ENCODE assay signal across 20 cellular contexts in genomic region chr7:1736826-1737225, GRCh38.
DNase-seq lines count a peak whose midpoint lies in the region; ATAC-seq, FAIRE-seq and TF ChIP-seq lines count a peak whose summit lies in the region.
"Had no signal": no experiment of that assay in that cellular context is flagged by ENCODE, and none has a peak within 500 bp of the region (broad histone marks: within the 10 kb centered on the region; RNA-seq: fewer than 3 reads in every experiment).

No MANE protein-coding gene starts in this region.

- no peak overlapping the region for H3K27ac ChIP-seq in HCT116 (ENCODE audit: low read depth, low read length)
- no peak overlapping the region for H3K27ac ChIP-seq in mesenchymal stem cell (ENCODE audit: low read length, poor library complexity, severe bottlenecking)
- H3K27ac ChIP-seq: C4-2B had no signal

- H3K27me3 Mint-ChIP-seq in WTC11 (ENCODE audit: low read depth), result no peaks in the 10 kb centered on the region
- peaks cover 27% of the 10 kb centered on the region for H3K27me3 Mint-ChIP-seq in activated CD8-positive, alpha-beta memory T cell treated with anti-CD3 and anti-CD28 coated beads, Interleukin-2, amount 10 ng/mL, durations not matched to agents 7 days and 5 days

- TF ChIP-seq CTCF in HCT116 (IDR thresholded peaks at IDR 0.05 in 2 of 3, conservative IDR thresholded peaks at IDR 0.05 in 1 of 3; ENCODE audit: borderline replicate concordance in 1 of 3, insufficient read depth in 1 of 3, low read depth in 2 of 3, low read length in 2 of 3), result no peak
- no peak for TF ChIP-seq CTCF in WTC11 (IDR thresholded peaks at IDR 0.05)

- H2AFZ ChIP-seq in HCT116 (ENCODE audit: low read depth, low read length, poor library complexity, severe bottlenecking) (no peak overlapping the region), mesenchymal stem cell (ENCODE audit: low read depth, low read length) (no peak overlapping the region)

- H3K23ac ChIP-seq in mesenchymal stem cell (ENCODE audit: low read length in 2 of 2), result no peak overlapping the region

- H3K36me3 Mint-ChIP-seq in WTC11, result no peaks in the 10 kb centered on the region
- H3K36me3 Mint-ChIP-seq in activated CD8-positive, alpha-beta memory T cell treated with anti-CD3 and anti-CD28 coated beads, Interleukin-2, amount 10 ng/mL, durations not matched to agents 7 days and 5 days, result no peaks in the 10 kb centered on the region

- H4K20me1 ChIP-seq in HCT116 (ENCODE audit: insufficient read depth), result no peaks in the 10 kb centered on the region; the same call in 1 of the 2 replicates

- CTCF ChIA-PET in HCT116 (lab: Charles Lee) (no interaction called here), WTC11 (lab: Charles Lee) (interaction anchor here (0.9 kb wide), 1 partner anchor 9 kb away, joined by 3 read pairs; no protein-coding TSS in a partner anchor)
- CTCF ChIA-PET in activated CD8-positive, alpha-beta memory T cell treated with anti-CD3 and anti-CD28 coated beads, Interleukin-2, amount 10 ng/mL, durations not matched to agents 7 days and 5 days (lab: Charles Lee), result no interaction called here

- H2BK12ac ChIP-seq in mesenchymal stem cell (ENCODE audit: low read length in 2 of 2), result no peak overlapping the region

- no peak for TF ChIP-seq POLR2A in HCT116 (IDR thresholded peaks at IDR 0.05; ENCODE audit: borderline replicate concordance, extremely low read depth, insufficient read depth, insufficient read length)

- H3K27me3 ChIP-seq in HCT116 (ENCODE audit: insufficient read depth, low read length), result peaks cover 24% of the 10 kb centered on the region; the same call in 1 of the 2 replicates
- H3K27me3 ChIP-seq in mesenchymal stem cell (ENCODE audit: control insufficient read depth in 1 of 2, insufficient read depth in 1 of 2, low read length in 2 of 2), result peaks cover 39 to 78% of the 10 kb centered on the region in 2 experiments

- H3K4me3 ChIP-seq in HCT116 (replicated peaks in 1 of 2; ENCODE audit: low read depth in 1 of 2, low read length in 2 of 2) (no peak overlapping the region), mesenchymal stem cell (ENCODE audit: insufficient read depth in 1 of 2, low read depth in 1 of 2, low read length in 2 of 2) (no peak overlapping the region)
- H3K4me3 ChIP-seq: HAP-1, K562 had no signal

- H3K36me3 ChIP-seq in HCT116 (ENCODE audit: control insufficient read depth in 1 of 2, insufficient read depth in 2 of 2, low read length in 2 of 2), result peaks cover 0 to 15% of the 10 kb centered on the region in 2 experiments; a peak in 1 of 4 replicates
- no peaks in the 10 kb centered on the region for H3K36me3 ChIP-seq in mesenchymal stem cell (ENCODE audit: control insufficient read depth in 1 of 2, insufficient read depth in 2 of 2, low read depth in 1 of 2, low read length in 2 of 2)

- no peak overlapping the region for H2BK15ac ChIP-seq in mesenchymal stem cell (ENCODE audit: low read depth, poor library complexity, severe bottlenecking)

- H3K79me1 ChIP-seq in mesenchymal stem cell (replicated peaks; ENCODE audit: low read length, poor library complexity, severe bottlenecking), result no peaks in the 10 kb centered on the region

- H4K8ac ChIP-seq in mesenchymal stem cell (ENCODE audit: low read length), result no peak overlapping the region

- H3K9me3 Mint-ChIP-seq in WTC11, result no peaks in the 10 kb centered on the region
- H3K9me3 Mint-ChIP-seq in activated CD8-positive, alpha-beta memory T cell treated with anti-CD3 and anti-CD28 coated beads, Interleukin-2, amount 10 ng/mL, durations not matched to agents 7 days and 5 days (ENCODE audit: low read depth), result no peaks in the 10 kb centered on the region
- H3K9me3 Mint-ChIP-seq: CD4-positive, alpha-beta T cell; HFFc6 had no signal

- H4K91ac ChIP-seq in mesenchymal stem cell (ENCODE audit: low read length), result no peak overlapping the region

- no peak overlapping the region for H2BK5ac ChIP-seq in mesenchymal stem cell (ENCODE audit: low read depth, low read length, poor library complexity, severe bottlenecking)

- H3K9me2 ChIP-seq in HCT116 (ENCODE audit: insufficient read depth), result no peaks in the 10 kb centered on the region

- H3K9ac ChIP-seq in HCT116 (ENCODE audit: low read length) (no peak overlapping the region), mesenchymal stem cell (ENCODE audit: low read length) (no peak overlapping the region)

- intact Hi-C loops in HCT116 (cut with micrococcal nuclease), result loop anchor here (10.0 kb wide), 1 partner anchor 162 kb away; the partner anchor contains the start of gene PSMG3

- peak; percentile 37 for FAIRE-seq in urothelium cell line (lab: Jason Lieb, UNC)
- FAIRE-seq: H1, HTR-8/SVneo, K562 had no signal

- BruUV-seq in HCT116 (replicated peaks; lab: Mats Ljungman, UMichigan), result no TSS peak

- H3K4me3 Mint-ChIP-seq in WTC11, result no peak overlapping the region
- no peak overlapping the region for H3K4me3 Mint-ChIP-seq in activated CD8-positive, alpha-beta memory T cell treated with anti-CD3 and anti-CD28 coated beads, Interleukin-2, amount 10 ng/mL, durations not matched to agents 7 days and 5 days
- H3K4me3 Mint-ChIP-seq: B cell; CD4-positive, alpha-beta T cell; HFFc6 had no signal

- ATAC-seq in HCT116 (peak; percentile 9; the same call in 1 of the 2 replicates), WTC11 (no peak), HG03095 (IDR thresholded peaks at IDR 0.05; ENCODE audit: unreplicated experiment) (no peak)
- no peak for ATAC-seq in activated CD8-positive, alpha-beta memory T cell treated with anti-CD3 and anti-CD28 coated beads, Interleukin-2, amount 10 ng/mL, durations not matched to agents 7 days and 5 days
- ATAC-seq: K562 had no signal

- H3K14ac ChIP-seq in mesenchymal stem cell (ENCODE audit: low read length in 2 of 2), result no peak overlapping the region

- WGBS in mesenchymal stem cell, result 78% methylated on average over 8 of the region's 8 CpGs

- H3K4me1 Mint-ChIP-seq in WTC11, result no peaks in the 10 kb centered on the region
- H3K4me1 Mint-ChIP-seq in activated CD8-positive, alpha-beta memory T cell treated with anti-CD3 and anti-CD28 coated beads, Interleukin-2, amount 10 ng/mL, durations not matched to agents 7 days and 5 days, result peaks cover 35% of the 10 kb centered on the region

- peaks cover 27% of the 10 kb centered on the region for H3K79me2 ChIP-seq in HCT116 (ENCODE audit: insufficient read depth, low read length)

- no peak overlapping the region for H3K4ac ChIP-seq in mesenchymal stem cell (ENCODE audit: low read depth in 1 of 2, low read length in 2 of 2)

- H3K27ac Mint-ChIP-seq in WTC11, result peak overlapping the region; percentile 72; the same call in 1 of the 2 replicates
- no peak overlapping the region for H3K27ac Mint-ChIP-seq in activated CD8-positive, alpha-beta memory T cell treated with anti-CD3 and anti-CD28 coated beads, Interleukin-2, amount 10 ng/mL, durations not matched to agents 7 days and 5 days
- H3K27ac Mint-ChIP-seq: B cell; CD4-positive, alpha-beta T cell; HFFc6 had no signal

- H2AK5ac ChIP-seq in mesenchymal stem cell (ENCODE audit: low read length, severe bottlenecking), result no peak overlapping the region

- DNase-seq in NCI-H82 (lab: John Stamatoyannopoulos, UW) (peak; percentile 62), NCI-H82 treated with DMSO at 0.1 percent for 48 hours (lab: John Stamatoyannopoulos, UW; ENCODE audit: unreplicated experiment) (no peak), HCT116 (ENCODE audit: low read depth, low spot score) (no peak), WTC11 (ENCODE audit: low spot score) (no peak), urothelium cell line (ENCODE audit: low spot score) (no peak), mesenchymal stem cell (no peak)
- DNase-seq in activated CD8-positive, alpha-beta memory T cell treated with anti-CD3 and anti-CD28 coated beads, Interleukin-2, amount 10 ng/mL, durations not matched to agents 7 days and 5 days, result no peak
- DNase-seq: 8988T; CD4-positive, alpha-beta T cell; DMS79 treated with DMSO at 0.1 percent for 48 hours; GF-D8; HFFc6; IMR-90 had no signal

- TF ChIP-seq RAD21 in HCT116 (IDR thresholded peaks at IDR 0.05; ENCODE audit: low read depth), result no peak

- RAD21 ChIA-PET in HCT116 (lab: Charles Lee; ENCODE audit: low non-redundant PET in 1 of 2, low total read pairs in 2 of 2, uncharacterized antibody in 2 of 2, unreplicated experiment in 2 of 2), result no interaction called here

- H3K9me3 ChIP-seq in HCT116 (ENCODE audit: control insufficient read depth in 1 of 2, insufficient read depth in 1 of 2, low read depth in 1 of 2, low read length in 2 of 2), result no peaks in the 10 kb centered on the region
- H3K9me3 ChIP-seq in mesenchymal stem cell (ENCODE audit: control insufficient read depth, low read length), result no peaks in the 10 kb centered on the region
- H3K9me3 ChIP-seq: HAP-1 had no signal

- peaks cover 5 to 20% of the 10 kb centered on the region in 2 experiments; a peak in 1 of 4 replicates for H3K4me1 ChIP-seq in HCT116 (ENCODE audit: control insufficient read depth in 1 of 2, insufficient read depth in 2 of 2, low read length in 2 of 2)
- peaks cover 2% of the 10 kb centered on the region for H3K4me1 ChIP-seq in mesenchymal stem cell (ENCODE audit: control insufficient read depth, insufficient read depth, low read depth, low read length)

- POLR2A ChIA-PET in HCT116 (lab: Charles Lee), result no interaction called here
- POLR2A ChIA-PET in WTC11 (lab: Charles Lee), result no interaction called here

- H3K4me2 ChIP-seq in HCT116 (ENCODE audit: low read length), result no peak overlapping the region
- H3K4me2 ChIP-seq in mesenchymal stem cell (ENCODE audit: low read length, poor library complexity, severe bottlenecking), result no peak overlapping the region

- H3K18ac ChIP-seq in mesenchymal stem cell (ENCODE audit: low read depth in 1 of 2, low read length in 2 of 2), result no peak overlapping the region

- no peak overlapping the region for H2BK120ac ChIP-seq in mesenchymal stem cell (ENCODE audit: low read depth, low read length)

TF ChIP-seq in HCT116, 20 proteins besides CTCF, POLR2A, EP300 and RAD21 (continues in another document):
- peak; percentile 51 for TF ChIP-seq POLR2AphosphoS5 (IDR thresholded peaks at IDR 0.05; ENCODE audit: low read depth, low read length)

TF ChIP-seq in WTC11, 78 proteins besides CTCF, POLR2A, EP300 and RAD21 (continues in another document):
- TF ChIP-seq ZNF121 (CRISPR knock-in tag; IDR thresholded peaks at IDR 0.05), result no peak
- no peak for TF ChIP-seq ELF4 (CRISPR knock-in tag; IDR thresholded peaks at IDR 0.05; ENCODE audit: low read depth)
- TF ChIP-seq ZNF416 (CRISPR knock-in tag; IDR thresholded peaks at IDR 0.05), result no peak
- no peak for TF ChIP-seq ETV6 (CRISPR knock-in tag; IDR thresholded peaks at IDR 0.05)
